ENCODE assay signal across 9 cellular contexts in the genomic region with DNA sequence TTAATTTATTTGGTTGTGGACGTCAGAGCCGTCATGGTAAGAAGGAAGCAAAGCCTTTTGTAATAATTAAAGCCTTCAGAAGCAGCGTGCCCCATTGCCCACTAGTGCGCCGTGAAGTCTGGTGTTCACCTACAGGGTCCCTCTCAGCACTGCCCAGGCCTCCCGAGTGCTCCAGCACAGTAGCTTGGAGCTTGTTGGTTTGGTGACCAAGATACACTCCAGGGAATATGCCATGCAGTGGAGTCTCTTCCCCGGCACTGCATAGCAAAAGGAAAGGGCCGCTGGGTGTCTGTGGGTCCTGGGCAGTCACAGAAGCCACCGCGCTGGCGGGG. TPM values are rescaled to one million over a fixed set of nuclear protein-coding genes. Genes with fewer than 3 reads are reported as not detected.
DNase-seq lines count a peak whose midpoint lies in the region; ATAC-seq and TF ChIP-seq lines count a peak whose summit lies in the region.
"Had no signal": no experiment of that assay in that cellular context is flagged by ENCODE, and none has a peak within 500 bp of the region (broad histone marks: within the 10 kb centered on the region; RNA-seq: fewer than 3 reads in every experiment).

No MANE protein-coding gene starts in this region.

- no peaks in the 10 kb centered on the region for H3K4me1 ChIP-seq in mesendoderm (ENCODE audit: control insufficient read depth, low read depth, low read length)
- peaks cover 5% of the 10 kb centered on the region for H3K4me1 ChIP-seq in effector memory CD4-positive, alpha-beta T cell (ENCODE audit: control insufficient read depth, insufficient read depth, low read length, poor library complexity, severe bottlenecking)
- H3K4me1 ChIP-seq in HAP-1: no peaks in the 10 kb centered on the region

- no peaks in the 10 kb centered on the region for H3K36me3 Mint-ChIP-seq in T-cell

- peak overlapping the region; percentile 72 for H3K4me2 ChIP-seq in mesendoderm (ENCODE audit: low read length)

- H4K8ac ChIP-seq in mesendoderm (ENCODE audit: low read depth, low read length): no peak overlapping the region

- H3K27ac ChIP-seq in mesendoderm (ENCODE audit: low read depth, low read length): no peak overlapping the region
- H3K27ac ChIP-seq in effector memory CD4-positive, alpha-beta T cell (ENCODE audit: insufficient read depth, low read length, poor library complexity, severe bottlenecking): no peak overlapping the region

- H3K4me1 Mint-ChIP-seq in T-cell: peaks cover 4 to 9% (median 7%) of the 10 kb centered on the region in 3 donors

- no peak overlapping the region for H3K27ac Mint-ChIP-seq in T-cell

- H3K27me3 ChIP-seq in mesendoderm (ENCODE audit: insufficient read depth, low read length, poor library complexity): peaks cover 3% of the 10 kb centered on the region
- peaks cover 3% of the 10 kb centered on the region for H3K27me3 ChIP-seq in effector memory CD4-positive, alpha-beta T cell (replicated peaks; ENCODE audit: control insufficient read depth, insufficient read depth, low read length, poor library complexity, severe bottlenecking)
- peaks cover 26% of the 10 kb centered on the region for H3K27me3 ChIP-seq in HAP-1 (ENCODE audit: low read depth)

- peaks cover 61 to 68% of the 10 kb centered on the region in 2 donors for H3K27me3 Mint-ChIP-seq in T-cell

- POLR2A ChIA-PET in T-cell (lab: Charles Lee): no interaction called here

- H3K18ac ChIP-seq in mesendoderm (ENCODE audit: low read length): no peak overlapping the region

- no peaks in the 10 kb centered on the region for H3K9me3 Mint-ChIP-seq in T-cell

- no peak overlapping the region for H2BK15ac ChIP-seq in mesendoderm (replicated peaks; ENCODE audit: low read depth)

- H3K79me2 ChIP-seq in mesendoderm (ENCODE audit: control insufficient read depth, insufficient read depth, low read length): no peaks in the 10 kb centered on the region

- in situ Hi-C loops in HAP-1 (cut with MboI; ENCODE audit: low sequenced_read_pairs): no loop called here

- no peak overlapping the region for H4K5ac ChIP-seq in mesendoderm (ENCODE audit: low read length)

- H3K79me1 ChIP-seq in mesendoderm (ENCODE audit: low read length): no peaks in the 10 kb centered on the region

- no peak overlapping the region for H3K23ac ChIP-seq in mesendoderm (ENCODE audit: low read length)

- H3K9me3 ChIP-seq in effector memory CD4-positive, alpha-beta T cell (ENCODE audit: control insufficient read depth, low read length): no peaks in the 10 kb centered on the region
- no peaks in the 10 kb centered on the region for H3K9me3 ChIP-seq in HAP-1

- H3K4ac ChIP-seq in mesendoderm (ENCODE audit: low read depth, low read length): no peak overlapping the region

- peak; percentile 15 for ATAC-seq in HG02678 (IDR thresholded peaks at IDR 0.05; ENCODE audit: unreplicated experiment)
- no peak for ATAC-seq in T-cell (replicated peaks in 1 of 4)

- H3K4me3 Mint-ChIP-seq in T-cell: peak overlapping the region in 2 of 3 donors; percentile 25 to 66

- H3K4me3 ChIP-seq in GM12875 (ENCODE audit: low read depth, low read length) (peak overlapping the region; percentile 72), mesendoderm (ENCODE audit: low read length) (no peak overlapping the region), HAP-1 (no peak overlapping the region)
- no peak overlapping the region for H3K4me3 ChIP-seq in effector memory CD4-positive, alpha-beta T cell (ENCODE audit: insufficient read depth, low read depth, low read length, poor library complexity, severe bottlenecking)

- no peak for DNase-seq in T-cell
- no peak for DNase-seq in mesendoderm
- DNase-seq in mesenteric fat pad (ENCODE audit: low spot score): no peak
- no peak for DNase-seq in effector memory CD4-positive, alpha-beta T cell
- no peak for DNase-seq in HAP-1 (ENCODE audit: low spot score in 2 of 2)
- no peak for DNase-seq in OCI-M2 (lab: John Stamatoyannopoulos, UW; ENCODE audit: unreplicated experiment)

- no peak overlapping the region for H3K9ac ChIP-seq in mesendoderm (ENCODE audit: low read length)

- no peaks in the 10 kb centered on the region for H3K36me3 ChIP-seq in mesendoderm (ENCODE audit: control insufficient read depth, insufficient read depth, low read length)
- H3K36me3 ChIP-seq in effector memory CD4-positive, alpha-beta T cell (ENCODE audit: control insufficient read depth, insufficient read depth, low read length): no peaks in the 10 kb centered on the region
- H3K36me3 ChIP-seq in HAP-1 (replicated peaks): no peaks in the 10 kb centered on the region

- peak overlapping the region; percentile 78 for H3K56ac ChIP-seq in mesendoderm (ENCODE audit: low read length)

- CTCF ChIA-PET in T-cell (lab: Charles Lee): no interaction called here

- no peak overlapping the region for H2BK120ac ChIP-seq in mesendoderm (ENCODE audit: low read depth, low read length)

- no CpG with 5 or more reads among the region's 11 CpGs for WGBS in mesendoderm (ENCODE audit: extremely low coverage, insufficient coverage, low lambda C conversion rate)

- no peak overlapping the region for H2AK5ac ChIP-seq in mesendoderm (ENCODE audit: low read length)

- no peak for TF ChIP-seq CTCF in GM12875 (IDR thresholded peaks at IDR 0.05; ENCODE audit: borderline replicate concordance, insufficient read depth, low read depth, low read length)

- no peak overlapping the region for H2BK5ac ChIP-seq in mesendoderm (ENCODE audit: low read length)

RNA-seq across cellular contexts. Expression of a gene that starts 0.5 kb away (rescaled TPM):
- 10 to 100 TPM in 1 of 5 donors, 1 to 10 TPM in 4; 1.0 to 10.7 (median 3.9) TPM for total RNA-seq in T-cell
- 2.3 TPM for polyA plus RNA-seq in mesendoderm (2013, experiment 1 of 2)
- polyA plus RNA-seq in mesendoderm (2013, experiment 2 of 2): 2.5 TPM
- 26.7 TPM for total RNA-seq in mesenteric fat pad
- total RNA-seq: endothelial cell of umbilical vein had no signal
- polyA plus RNA-seq: endothelial cell of umbilical vein had no signal
